27 cellular contexts compared by ENCODE assay signal in the genomic region with DNA sequence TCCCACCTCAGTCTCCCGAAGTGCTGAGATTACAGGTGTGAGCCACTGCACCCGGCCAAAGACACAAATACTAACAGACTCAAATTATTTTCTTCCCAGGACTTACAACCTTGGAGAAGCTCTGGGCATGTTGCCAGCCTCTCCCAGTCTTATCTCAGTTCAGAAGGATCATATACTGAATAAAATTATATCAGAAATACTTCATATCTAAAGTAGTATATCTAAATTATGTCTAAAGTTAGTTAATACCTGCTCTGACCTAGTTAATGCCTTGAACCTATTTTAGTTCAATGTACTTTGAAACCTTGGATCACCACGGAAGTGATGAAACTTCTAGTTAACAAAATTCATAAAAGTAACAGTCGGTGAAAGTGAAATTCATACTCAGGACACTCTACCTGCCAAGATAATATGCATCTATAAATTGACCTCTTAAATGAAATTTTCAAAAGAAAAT. TPM values are rescaled to one million over a fixed set of nuclear protein-coding genes. Genes with fewer than 3 reads are reported as not detected.
DNase-seq lines count a peak whose midpoint lies in the region; ATAC-seq, FAIRE-seq and TF ChIP-seq lines count a peak whose summit lies in the region.
"Had no signal": no experiment of that assay in that cellular context is flagged by ENCODE, and none has a peak within 500 bp of the region (broad histone marks: within the 10 kb centered on the region; RNA-seq: fewer than 3 reads in every experiment).

No MANE protein-coding gene starts in this region.

- TF ChIP-seq POLR2A in thyroid gland (IDR thresholded peaks at IDR 0.05) = no peak

- no peak for TF ChIP-seq CTCF in fibroblast of the aortic adventitia (IDR thresholded peaks at IDR 0.05; ENCODE audit: insufficient read depth, low read length)
- no peak for TF ChIP-seq CTCF in thyroid gland (IDR thresholded peaks at IDR 0.05)
- no peak for TF ChIP-seq CTCF in D721Med (IDR thresholded peaks at IDR 0.05; ENCODE audit: insufficient read depth, missing control alignments)

- H3K36me3 ChIP-seq in thyroid gland = no peaks in the 10 kb centered on the region
- H3K36me3 ChIP-seq: HAP-1, SJCRH30 had no signal

- 71% methylated on average over 4 of the region's 4 CpGs for WGBS in thyroid gland, 2 donors

- H3K4me3 ChIP-seq in fibroblast of the aortic adventitia (ENCODE audit: low read depth, low read length) (no peak overlapping the region), thyroid gland (replicated peaks in 1 of 3) (no peak overlapping the region)
- H3K4me3 ChIP-seq: HAP-1, SJCRH30 had no signal

- ATAC-seq in left cardiac atrium (no peak), GM18502 (IDR thresholded peaks at IDR 0.05; ENCODE audit: poor library complexity, unreplicated experiment) (no peak)
- ATAC-seq: PC-3, Right ventricle myocardium inferior had no signal

- intact Hi-C loops in left cardiac atrium (cut with DNase I) = no loop called here
- intact Hi-C loops in cardiac septum (cut with DNase I) = no loop called here
- intact Hi-C loops in thyroid gland (cut with DNase I) = no loop called here

- H3K27me3 ChIP-seq in thyroid gland = no peaks in the 10 kb centered on the region
- H3K27me3 ChIP-seq: SJCRH30 had no signal

- FAIRE-seq in D721Med (lab: Jason Lieb, UNC) = no peak
- FAIRE-seq: HTR-8/SVneo had no signal

- peak; percentile 30 for DNase-seq in left cardiac atrium
- no peak for DNase-seq in cardiac septum (ENCODE audit: low spot score)
- DNase-seq in fibroblast of the aortic adventitia (ENCODE audit: low read depth) = peak; percentile 23
- peak; percentile 16 for DNase-seq in mucosa of gallbladder (ENCODE audit: low spot score)
- DNase-seq in thyroid gland = peak; percentile 61 to 62
- no peak for DNase-seq in D721Med (ENCODE audit: insufficient read length, low spot score)
- no peak for DNase-seq in cortex of kidney (lab: John Stamatoyannopoulos, UW)
- DNase-seq: ACHN; Calu3; GOT3; HFFc6; KBM-7; NCI-H1105 treated with DMSO at 0.1 percent for 48 hours; NCI-H146; NCI-H1930; NCI-H2107; NCI-H446; NCI-H526; NCI-H82; NK-92 treated with Interleukin-12 subunit alpha and Interleukin-12 subunit beta, amount 100 ng/mL, for 24 hours; PC-3; SJCRH30 had no signal

- H3K9me3 ChIP-seq in thyroid gland = no peaks in the 10 kb centered on the region
- H3K9me3 ChIP-seq: HAP-1, SJCRH30 had no signal

- H3K27ac ChIP-seq in thyroid gland = peak overlapping the region in 2 of 3 donors; percentile 17 to 36
- H3K27ac ChIP-seq: 22Rv1, SJCRH30 had no signal

- H3K4me1 ChIP-seq in thyroid gland = peaks cover 6 to 12% of the 10 kb centered on the region in 2 donors

RNA-seq across cellular contexts. Expression of a gene that starts 34.4 kb away (rescaled TPM):
- total RNA-seq in left cardiac atrium = 100 to 1,000 TPM in 1 of 2 donors, 10 to 100 TPM in 1; 85.9 to 110 TPM
- 39.7 TPM for total RNA-seq in cardiac septum
- total RNA-seq in fibroblast of the aortic adventitia (ENCODE audit: low replicate concordance) = 412 and 741 TPM in 2 replicates
- total RNA-seq in mucosa of gallbladder = 126 TPM
- total RNA-seq in thyroid gland = 100 to 1,000 TPM; 462 to 802 (median 490) TPM

RNA-seq across cellular contexts. Expression of a gene that starts 53.8 kb away (rescaled TPM):
- total RNA-seq in left cardiac atrium (10 to 100 TPM in 1 of 2 donors, 1 to 10 TPM in 1; 6.0 to 10.7 TPM), cardiac septum (12.4 TPM), fibroblast of the aortic adventitia (ENCODE audit: low replicate concordance) (9.0 and 34.7 TPM in 2 replicates), mucosa of gallbladder (12.9 TPM), thyroid gland (10 to 100 TPM; 38.7 to 52.1 (median 46.2) TPM)

RNA-seq across cellular contexts. Expression of a gene that starts 54.0 kb away (rescaled TPM):
- total RNA-seq in left cardiac atrium = 10 to 100 TPM; 10.2 to 13.3 TPM
- 10.5 TPM for total RNA-seq in cardiac septum
- total RNA-seq in fibroblast of the aortic adventitia (ENCODE audit: low replicate concordance) = 34.6 and 73.3 TPM in 2 replicates
- 11.0 TPM for total RNA-seq in mucosa of gallbladder
- total RNA-seq in thyroid gland = 10 to 100 TPM; 10.6 to 13.7 (median 13.2) TPM

Comparison
In these comparisons a context has a peak if more than half of its experiments do, and no peak if none do; other contexts are left out.
1. DNase-seq: peak in left cardiac atrium (single experiment), fibroblast of the aortic adventitia (single experiment), mucosa of gallbladder (single experiment) and thyroid gland (2 of 2); none in cardiac septum (single experiment), D721Med (single experiment) and cortex of kidney (single experiment).